Comparison of ENCODE assay signal across 8 cellular contexts in genomic region chr13:73708393-73708985, GRCh38.
DNase-seq lines count a peak whose midpoint lies in the region; ATAC-seq and TF ChIP-seq lines count a peak whose summit lies in the region.

No MANE protein-coding gene starts in this region.

- peak; percentile 64 for DNase-seq in G401 (ENCODE audit: low spot score)
- peak; percentile 74 for DNase-seq in NCI-H69 (lab: John Stamatoyannopoulos, UW)
- DNase-seq in activated CD8-positive, alpha-beta memory T cell treated with anti-CD3 and anti-CD28 coated beads, Interleukin-2, amount 50 U/mL, for 4 hours: peak; percentile 45
- peak; percentile 87 for DNase-seq in fibroblast of pulmonary artery (ENCODE audit: low read depth)
- DNase-seq in occipital lobe (lab: John Stamatoyannopoulos, UW): peak; percentile 7
- DNase-seq in cortex of kidney (lab: John Stamatoyannopoulos, UW): no peak

- no peak overlapping the region for H3K4me3 ChIP-seq in fibroblast of pulmonary artery (replicated peaks; ENCODE audit: low read depth, low read length)

- in situ Hi-C loops in G401 (cut with HindIII; ENCODE audit: low sequenced_read_pairs): no loop called here

- ATAC-seq in GM19468 (IDR thresholded peaks at IDR 0.05; ENCODE audit: extremely low read depth, unreplicated experiment): peak; percentile 89
- ATAC-seq in HG03521 (IDR thresholded peaks at IDR 0.05; ENCODE audit: unreplicated experiment): peak; percentile 88

- peak; percentile 93 for TF ChIP-seq CTCF in fibroblast of pulmonary artery (IDR thresholded peaks at IDR 0.05; ENCODE audit: low read length, missing control alignments)
